In the genomic region with DNA sequence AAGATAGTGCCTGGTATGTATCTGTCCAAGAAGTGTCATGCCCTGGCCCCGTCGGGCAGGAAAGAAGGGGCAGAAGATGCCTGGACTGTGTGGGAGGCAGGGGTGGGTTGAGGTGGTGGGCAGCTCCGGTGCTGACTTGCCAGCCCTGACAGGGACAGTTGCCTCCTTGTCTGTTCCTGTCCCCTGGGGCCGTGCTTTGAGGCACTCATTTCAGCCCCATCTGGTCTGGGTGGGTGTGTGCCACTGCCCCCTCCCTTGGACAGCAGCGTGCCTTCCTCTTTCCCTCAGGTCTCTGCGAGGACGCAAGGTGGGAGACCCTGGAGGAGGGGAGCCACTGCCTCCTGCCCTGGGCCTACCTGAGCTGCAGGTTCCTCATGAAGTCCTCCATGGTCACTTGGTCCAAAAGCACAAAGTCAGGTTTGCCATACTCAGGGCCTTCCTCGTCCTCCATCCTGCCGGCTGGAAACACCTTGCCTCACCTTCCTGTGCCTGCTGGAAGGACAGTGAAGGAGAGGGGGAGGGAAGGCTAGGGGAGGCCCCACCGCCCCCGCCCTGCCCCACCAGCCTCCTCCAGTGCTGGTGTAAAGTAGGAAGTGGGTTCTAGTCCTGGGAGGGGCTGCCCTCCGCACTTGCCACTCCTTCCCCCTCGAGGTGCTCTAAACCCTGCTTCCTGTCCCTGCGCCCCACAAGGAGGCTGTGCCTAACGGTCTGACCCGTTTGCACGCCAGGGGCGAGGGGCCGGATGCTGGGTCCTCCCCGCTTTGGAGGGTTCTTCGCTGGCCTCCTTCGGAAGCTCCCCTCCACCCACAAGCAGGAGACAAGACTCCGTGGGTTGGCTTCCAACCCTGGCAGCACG, we compare ENCODE assay signal across 9 cellular contexts. TPM values are rescaled to one million over a fixed set of nuclear protein-coding genes. Genes with fewer than 3 reads are reported as not detected.
DNase-seq lines count a peak whose midpoint lies in the region; ATAC-seq and TF ChIP-seq lines count a peak whose summit lies in the region.
"Had no signal": no experiment of that assay in that cellular context is flagged by ENCODE, and none has a peak within 500 bp of the region (broad histone marks: within the 10 kb centered on the region; RNA-seq: fewer than 3 reads in every experiment).

A gene (minus strand): TSS at position 505 of the 856 bp plus-strand sequence. CDS start 54 bp downstream, at position 451.

- CTCF ChIA-PET in RWPE1 (lab: Yijun Ruan, JAX) = no interaction called here

- peak within 1 kb of the TSS; percentile 91 for H3K4me3 Mint-ChIP-seq in stimulated activated memory B cell treated with anti-CD40 and anti-IgM and Interleukin-4, amounts not matched to agents 10 μg/mL and 1 μg/mL and 100 μg/mL, for 72 hours
- H3K4me3 Mint-ChIP-seq: nephron had no signal

- H3K27ac ChIP-seq in RWPE1 = peak within 1 kb of the TSS; percentile 96

- no peaks in the 10 kb centered on the region for H3K27me3 Mint-ChIP-seq in stimulated activated memory B cell treated with anti-CD40 and anti-IgM and Interleukin-4, amounts not matched to agents 10 μg/mL and 1 μg/mL and 100 μg/mL, for 72 hours

- ATAC-seq in HG02678 (IDR thresholded peaks at IDR 0.05; ENCODE audit: unreplicated experiment) = peak; percentile 61
- ATAC-seq in stimulated activated memory B cell treated with anti-CD40 and anti-IgM and Interleukin-4, amounts not matched to agents 10 μg/mL and 1 μg/mL and 100 μg/mL, for 72 hours = peak; percentile 89

- no peaks in the 10 kb centered on the region for H3K9me3 Mint-ChIP-seq in stimulated activated memory B cell treated with anti-CD40 and anti-IgM and Interleukin-4, amounts not matched to agents 10 μg/mL and 1 μg/mL and 100 μg/mL, for 72 hours
- H3K9me3 Mint-ChIP-seq: nephron had no signal

- POLR2A ChIA-PET in RWPE1 (lab: Yijun Ruan, JAX; ENCODE audit: low non-redundant PET) = no interaction called here

- TF ChIP-seq CTCF in GM13976 (IDR thresholded peaks at IDR 0.05; ENCODE audit: borderline replicate concordance, control extremely low read depth, extremely low read depth, insufficient read depth, missing control alignments) (no peak), RWPE1 (conservative IDR thresholded peaks at IDR 0.05; ENCODE audit: low read depth) (no peak)

- peak within 1 kb of the TSS; percentile 97 for H3K27ac Mint-ChIP-seq in stimulated activated memory B cell treated with anti-CD40 and anti-IgM and Interleukin-4, amounts not matched to agents 10 μg/mL and 1 μg/mL and 100 μg/mL, for 72 hours
- H3K27ac Mint-ChIP-seq: nephron had no signal

- in situ Hi-C loops in GM13976 (cut with MboI; ENCODE audit: low sequenced_read_pairs, unreplicated experiment) = no loop called here

- H3K36me3 Mint-ChIP-seq in stimulated activated memory B cell treated with anti-CD40 and anti-IgM and Interleukin-4, amounts not matched to agents 10 μg/mL and 1 μg/mL and 100 μg/mL, for 72 hours = peaks cover 54% of the 10 kb centered on the region

- peak; percentile 85 for DNase-seq in GM13976 (ENCODE audit: low spot score)
- no peak for DNase-seq in RWPE1 (ENCODE audit: low spot score)
- peak; percentile 77 for DNase-seq in activated T-helper 9 cell treated with anti-CD3 and anti-CD28 coated beads, Interleukin-2, amount 50 U/mL, for 16 hours (ENCODE audit: low read depth)
- peak; percentile 88 for DNase-seq in mesenteric fat pad (ENCODE audit: low spot score)
- no peak for DNase-seq in NCI-H1436 treated with DMSO at 0.1 percent for 48 hours (lab: John Stamatoyannopoulos, UW)
- no peak for DNase-seq in DMS114 treated with DMSO at 0.1 percent for 48 hours (lab: John Stamatoyannopoulos, UW; ENCODE audit: unreplicated experiment)

- H3K4me1 Mint-ChIP-seq in stimulated activated memory B cell treated with anti-CD40 and anti-IgM and Interleukin-4, amounts not matched to agents 10 μg/mL and 1 μg/mL and 100 μg/mL, for 72 hours = peaks cover 88% of the 10 kb centered on the region
- H3K4me1 Mint-ChIP-seq: nephron had no signal

RNA-seq across cellular contexts. Expression of the gene that starts here (rescaled TPM):
- total RNA-seq in mesenteric fat pad = 8.7 TPM

Comparison
In these comparisons a context has a peak if more than half of its experiments do, and no peak if none do; other contexts are left out.
1. DNase-seq: peak in GM13976 (single experiment), activated T-helper 9 cell treated with anti-CD3 and anti-CD28 coated beads, Interleukin-2, amount 50 U/mL, for 16 hours (single experiment) and mesenteric fat pad (single experiment); none in RWPE1 (single experiment), NCI-H1436 treated with DMSO at 0.1 percent for 48 hours (single experiment) and DMS114 treated with DMSO at 0.1 percent for 48 hours (single experiment).